ENCODE assay signal across 8 cellular contexts in genomic region chr11:11010624-11011127, GRCh38.
DNase-seq lines count a peak whose midpoint lies in the region; ATAC-seq and TF ChIP-seq lines count a peak whose summit lies in the region.

No MANE protein-coding gene starts in this region.

- H3K27me3 ChIP-seq in dorsolateral prefrontal cortex, result peaks cover 0 to 15% (median 0%) of the 10 kb centered on the region in 45 donors

- ATAC-seq in GM18909 (IDR thresholded peaks at IDR 0.05; ENCODE audit: poor library complexity, unreplicated experiment) (no peak), GM18517 (IDR thresholded peaks at IDR 0.05; ENCODE audit: unreplicated experiment) (no peak)
- ATAC-seq in activated CD4-positive, CD25-positive, alpha-beta regulatory T cell treated with anti-CD3 and anti-CD28 coated beads, Interleukin-2, amount 50 U/mL, for 24 hours, result no peak

- TF ChIP-seq CTCF in LNCaP clone FGC (IDR thresholded peaks at IDR 0.05; ENCODE audit: control insufficient read depth, extremely low read depth, insufficient read depth) (peak; percentile 53), dorsolateral prefrontal cortex (IDR thresholded peaks at IDR 0.05 in 54 of 56, conservative IDR thresholded peaks at IDR 0.05 in 2 of 56; ENCODE audit: low read depth in 1 of 56, partially characterized antibody in 56 of 56) (peak in 41 of 56 donors; percentile 9 to 54 (median 31))

- H3K4me3 ChIP-seq in LNCaP clone FGC (ENCODE audit: low read depth, low read length), result no peak overlapping the region
- H3K4me3 ChIP-seq in dorsolateral prefrontal cortex, result peak overlapping the region in 10 of 59 donors; percentile 4 to 41 (median 20)

- intact Hi-C loops in dorsolateral prefrontal cortex (cut with DNase I), result no loop called here

- no peak overlapping the region for H3K27ac ChIP-seq in dorsolateral prefrontal cortex

- DNase-seq in Ammon's horn (ENCODE audit: low spot score) (peak; percentile 48), LNCaP clone FGC (ENCODE audit: low read depth) (no peak), dorsolateral prefrontal cortex (peak in 6 of 10 donors; percentile 12 to 50 (median 32)), medulla oblongata (ENCODE audit: extremely low spot score) (peak; percentile 38), NCI-H510A (lab: John Stamatoyannopoulos, UW) (no peak)

Comparison
In these comparisons a context has a peak if more than half of its experiments do, and no peak if none do; other contexts are left out.
1. DNase-seq: peak in Ammon's horn (single experiment), dorsolateral prefrontal cortex (6 of 10) and medulla oblongata (single experiment); none in LNCaP clone FGC (single experiment) and NCI-H510A (single experiment).